1 cellular context compared by ENCODE assay signal in genomic region chr4:71773004-71773403, GRCh38.
TF ChIP-seq lines count a peak whose summit lies in the region.

No MANE protein-coding gene starts in this region.

TF ChIP-seq in GM23338, 12 proteins besides CTCF, POLR2A, EP300 and RAD21 (continued from another document):
- no peak for TF ChIP-seq ZNF462 (CRISPR knock-in tag; IDR thresholded peaks at IDR 0.05)
- TF ChIP-seq JUNB (IDR thresholded peaks at IDR 0.05; ENCODE audit: unreplicated experiment): no peak
- TF ChIP-seq NANOG (IDR thresholded peaks at IDR 0.05; ENCODE audit: borderline replicate concordance): no peak
